In the genomic region with DNA sequence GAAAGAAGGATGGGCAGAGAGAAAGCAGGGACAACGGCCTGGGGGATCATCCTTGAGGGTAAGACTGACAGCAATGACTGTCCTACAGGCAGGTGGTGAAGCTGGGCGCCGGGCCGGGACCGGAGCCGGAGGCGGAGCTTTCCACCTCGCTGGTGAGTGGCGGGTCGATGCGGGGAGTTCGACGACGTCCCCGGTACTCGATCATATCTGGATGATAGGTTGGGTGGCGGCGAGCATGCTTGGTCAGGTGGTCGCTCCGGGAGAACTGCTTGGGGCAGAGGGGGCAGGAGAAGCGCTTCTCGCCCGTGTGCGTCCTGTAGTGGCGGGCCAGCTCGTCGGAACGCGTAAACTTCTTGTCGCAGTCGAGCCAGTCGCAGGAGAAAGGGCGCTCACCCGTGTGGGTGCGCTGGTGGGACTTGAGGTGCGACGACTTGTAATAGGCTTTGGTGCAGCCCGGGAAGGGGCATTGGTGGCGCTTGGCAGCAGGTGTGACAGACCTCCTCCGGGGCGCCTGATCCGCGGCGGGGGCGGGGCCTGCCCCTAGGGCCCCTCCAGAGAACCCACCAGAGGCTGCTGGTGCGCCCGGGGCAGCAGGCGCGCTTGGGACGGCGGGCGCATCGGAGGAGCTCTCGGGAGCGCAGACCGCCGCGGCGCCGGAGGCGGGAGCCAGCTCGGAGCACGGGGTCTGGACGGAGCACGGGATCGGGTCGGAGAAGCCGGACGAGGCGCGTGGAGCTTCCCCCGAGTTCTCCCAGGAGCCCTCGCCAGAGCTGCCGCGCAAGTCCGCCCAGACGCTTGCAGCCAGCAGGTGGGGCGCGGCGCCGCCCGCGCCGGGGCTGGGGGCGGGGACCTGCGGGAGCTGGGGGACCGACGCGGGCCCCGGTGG, we compare ENCODE assay signal across 1 cellular context.
TF ChIP-seq lines count a peak whose summit lies in the region.

No MANE protein-coding gene starts in this region.

TF ChIP-seq in A549, 52 proteins besides CTCF, POLR2A, EP300 and RAD21:
- TF ChIP-seq EHMT2 (IDR thresholded peaks at IDR 0.05; ENCODE audit: low read depth) (no peak), RCOR1 (IDR thresholded peaks at IDR 0.05; ENCODE audit: low read depth, low read length) (no peak), JUNB (IDR thresholded peaks at IDR 0.05) (no peak), NR3C1 (IDR thresholded peaks at IDR 0.05) (no peak), POLR2AphosphoS2 (conservative IDR thresholded peaks at IDR 0.05; ENCODE audit: low read length) (no peak), HEYL (CRISPR knock-in tag; IDR thresholded peaks at IDR 0.05) (no peak), HOXB5 (CRISPR knock-in tag; IDR thresholded peaks at IDR 0.05) (no peak), SMC3 (IDR thresholded peaks at IDR 0.05) (no peak), HOXB13 (CRISPR knock-in tag; IDR thresholded peaks at IDR 0.05; ENCODE audit: low read depth) (no peak), ZFP36 (IDR thresholded peaks at IDR 0.05; ENCODE audit: borderline replicate concordance, partially characterized antibody) (no peak), ESRRA (IDR thresholded peaks at IDR 0.05; ENCODE audit: borderline replicate concordance, low read length) (no peak), CBX8 (IDR thresholded peaks at IDR 0.05) (no peak), RARB (CRISPR knock-in tag; IDR thresholded peaks at IDR 0.05) (no peak), TFCP2L1 (CRISPR knock-in tag; IDR thresholded peaks at IDR 0.05) (no peak), CHD4 (IDR thresholded peaks at IDR 0.05; ENCODE audit: borderline replicate concordance) (no peak)
- TF ChIP-seq, protein P1, sequence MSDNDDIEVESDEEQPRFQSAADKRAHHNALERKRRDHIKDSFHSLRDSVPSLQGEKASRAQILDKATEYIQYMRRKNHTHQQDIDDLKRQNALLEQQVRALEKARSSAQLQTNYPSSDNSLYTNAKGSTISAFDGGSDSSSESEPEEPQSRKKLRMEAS (IDR thresholded peaks at IDR 0.05): no peak
- TF ChIP-seq, protein P2, sequence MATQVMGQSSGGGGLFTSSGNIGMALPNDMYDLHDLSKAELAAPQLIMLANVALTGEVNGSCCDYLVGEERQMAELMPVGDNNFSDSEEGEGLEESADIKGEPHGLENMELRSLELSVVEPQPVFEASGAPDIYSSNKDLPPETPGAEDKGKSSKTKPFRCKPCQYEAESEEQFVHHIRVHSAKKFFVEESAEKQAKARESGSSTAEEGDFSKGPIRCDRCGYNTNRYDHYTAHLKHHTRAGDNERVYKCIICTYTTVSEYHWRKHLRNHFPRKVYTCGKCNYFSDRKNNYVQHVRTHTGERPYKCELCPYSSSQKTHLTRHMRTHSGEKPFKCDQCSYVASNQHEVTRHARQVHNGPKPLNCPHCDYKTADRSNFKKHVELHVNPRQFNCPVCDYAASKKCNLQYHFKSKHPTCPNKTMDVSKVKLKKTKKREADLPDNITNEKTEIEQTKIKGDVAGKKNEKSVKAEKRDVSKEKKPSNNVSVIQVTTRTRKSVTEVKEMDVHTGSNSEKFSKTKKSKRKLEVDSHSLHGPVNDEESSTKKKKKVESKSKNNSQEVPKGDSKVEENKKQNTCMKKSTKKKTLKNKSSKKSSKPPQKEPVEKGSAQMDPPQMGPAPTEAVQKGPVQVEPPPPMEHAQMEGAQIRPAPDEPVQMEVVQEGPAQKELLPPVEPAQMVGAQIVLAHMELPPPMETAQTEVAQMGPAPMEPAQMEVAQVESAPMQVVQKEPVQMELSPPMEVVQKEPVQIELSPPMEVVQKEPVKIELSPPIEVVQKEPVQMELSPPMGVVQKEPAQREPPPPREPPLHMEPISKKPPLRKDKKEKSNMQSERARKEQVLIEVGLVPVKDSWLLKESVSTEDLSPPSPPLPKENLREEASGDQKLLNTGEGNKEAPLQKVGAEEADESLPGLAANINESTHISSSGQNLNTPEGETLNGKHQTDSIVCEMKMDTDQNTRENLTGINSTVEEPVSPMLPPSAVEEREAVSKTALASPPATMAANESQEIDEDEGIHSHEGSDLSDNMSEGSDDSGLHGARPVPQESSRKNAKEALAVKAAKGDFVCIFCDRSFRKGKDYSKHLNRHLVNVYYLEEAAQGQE (IDR thresholded peaks at IDR 0.05): no peak
- TF ChIP-seq, protein P3, sequence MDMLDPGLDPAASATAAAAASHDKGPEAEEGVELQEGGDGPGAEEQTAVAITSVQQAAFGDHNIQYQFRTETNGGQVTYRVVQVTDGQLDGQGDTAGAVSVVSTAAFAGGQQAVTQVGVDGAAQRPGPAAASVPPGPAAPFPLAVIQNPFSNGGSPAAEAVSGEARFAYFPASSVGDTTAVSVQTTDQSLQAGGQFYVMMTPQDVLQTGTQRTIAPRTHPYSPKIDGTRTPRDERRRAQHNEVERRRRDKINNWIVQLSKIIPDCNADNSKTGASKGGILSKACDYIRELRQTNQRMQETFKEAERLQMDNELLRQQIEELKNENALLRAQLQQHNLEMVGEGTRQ (IDR thresholded peaks at IDR 0.05): no peak
- TF ChIP-seq, protein P4, sequence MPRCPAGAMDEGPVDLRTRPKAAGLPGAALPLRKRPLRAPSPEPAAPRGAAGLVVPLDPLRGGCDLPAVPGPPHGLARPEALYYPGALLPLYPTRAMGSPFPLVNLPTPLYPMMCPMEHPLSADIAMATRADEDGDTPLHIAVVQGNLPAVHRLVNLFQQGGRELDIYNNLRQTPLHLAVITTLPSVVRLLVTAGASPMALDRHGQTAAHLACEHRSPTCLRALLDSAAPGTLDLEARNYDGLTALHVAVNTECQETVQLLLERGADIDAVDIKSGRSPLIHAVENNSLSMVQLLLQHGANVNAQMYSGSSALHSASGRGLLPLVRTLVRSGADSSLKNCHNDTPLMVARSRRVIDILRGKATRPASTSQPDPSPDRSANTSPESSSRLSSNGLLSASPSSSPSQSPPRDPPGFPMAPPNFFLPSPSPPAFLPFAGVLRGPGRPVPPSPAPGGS (IDR thresholded peaks at IDR 0.05): no peak
- TF ChIP-seq, protein P5, sequence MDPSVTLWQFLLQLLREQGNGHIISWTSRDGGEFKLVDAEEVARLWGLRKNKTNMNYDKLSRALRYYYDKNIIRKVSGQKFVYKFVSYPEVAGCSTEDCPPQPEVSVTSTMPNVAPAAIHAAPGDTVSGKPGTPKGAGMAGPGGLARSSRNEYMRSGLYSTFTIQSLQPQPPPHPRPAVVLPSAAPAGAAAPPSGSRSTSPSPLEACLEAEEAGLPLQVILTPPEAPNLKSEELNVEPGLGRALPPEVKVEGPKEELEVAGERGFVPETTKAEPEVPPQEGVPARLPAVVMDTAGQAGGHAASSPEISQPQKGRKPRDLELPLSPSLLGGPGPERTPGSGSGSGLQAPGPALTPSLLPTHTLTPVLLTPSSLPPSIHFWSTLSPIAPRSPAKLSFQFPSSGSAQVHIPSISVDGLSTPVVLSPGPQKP (IDR thresholded peaks at IDR 0.05; ENCODE audit: low read depth, low read length): no peak
TF ChIP-seq in A549: peak in this region for 0.
